In the genomic region with DNA sequence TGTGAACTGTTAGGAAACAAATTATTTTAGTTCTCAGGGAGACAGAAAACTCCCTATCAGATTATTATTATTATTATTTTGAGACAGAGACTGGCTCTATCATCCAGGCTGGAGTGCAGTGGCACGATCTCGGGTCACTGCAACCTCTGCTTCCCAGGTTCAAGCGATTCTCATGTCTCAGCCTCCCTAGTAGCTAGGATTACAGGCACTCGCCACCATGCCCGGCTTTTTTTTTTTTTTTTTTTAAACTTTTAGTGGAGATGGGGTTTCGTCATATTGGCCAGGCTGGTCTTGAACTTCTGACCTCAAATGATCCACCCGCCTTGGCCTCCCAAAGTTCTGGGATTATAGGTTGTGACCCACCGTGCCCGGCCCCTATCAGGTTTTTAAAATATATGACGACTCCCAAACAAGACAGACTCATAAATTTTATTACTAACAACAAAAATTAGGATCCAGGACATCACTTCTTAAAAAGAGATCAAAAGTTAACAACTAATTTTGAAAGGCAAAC, we compare ENCODE assay signal across 7 cellular contexts. TPM values are rescaled to one million over a fixed set of nuclear protein-coding genes. Genes with fewer than 3 reads are reported as not detected.
DNase-seq lines count a peak whose midpoint lies in the region; ATAC-seq, FAIRE-seq and TF ChIP-seq lines count a peak whose summit lies in the region.
"Not testable (repeated sequence)": the region's sequence is repeated elsewhere in the genome, so short reads cannot be mapped to it uniquely, and the experiment has no call there.

No MANE protein-coding gene starts in this region.

- not testable (repeated sequence) for TF ChIP-seq CTCF in HCT116 (IDR thresholded peaks at IDR 0.05 in 2 of 3, conservative IDR thresholded peaks at IDR 0.05 in 1 of 3; ENCODE audit: borderline replicate concordance in 1 of 3, insufficient read depth in 1 of 3, low read depth in 2 of 3, low read length in 2 of 3); activated CD8-positive, alpha-beta T cell treated with anti-CD3 and anti-CD28 coated beads for 36 hours (IDR thresholded peaks at IDR 0.05); esophagus muscularis mucosa (IDR thresholded peaks at IDR 0.05); keratinocyte (optimal IDR thresholded peaks at IDR 0.05 in 1 of 3, IDR thresholded peaks at IDR 0.05 in 1 of 3, conservative IDR thresholded peaks at IDR 0.05 in 1 of 3; ENCODE audit: extremely low read depth in 1 of 3, insufficient read depth in 2 of 3, low read length in 3 of 3); gastrocnemius medialis (IDR thresholded peaks at IDR 0.05 in 4 of 5, conservative IDR thresholded peaks at IDR 0.05 in 1 of 5)

- H3K9me3 ChIP-seq in HCT116 (ENCODE audit: control insufficient read depth in 1 of 2, insufficient read depth in 1 of 2, low read depth in 1 of 2, low read length in 2 of 2); esophagus muscularis mucosa; keratinocyte (ENCODE audit: control insufficient read depth, low read depth, low read length); gastrocnemius medialis; subcutaneous abdominal adipose tissue (ENCODE audit: control insufficient read depth in 5 of 5, low read length in 5 of 5): not testable (repeated sequence)

- H3K79me2 ChIP-seq in HCT116 (ENCODE audit: insufficient read depth, low read length) (peaks cover 82% of the 10 kb centered on the region), keratinocyte (ENCODE audit: control insufficient read depth, insufficient read depth, low read length) (peaks cover 74% of the 10 kb centered on the region)

- intact Hi-C loops in HCT116 (cut with micrococcal nuclease); activated CD8-positive, alpha-beta T cell treated with anti-CD3 and anti-CD28 coated beads for 36 hours (cut with micrococcal nuclease); esophagus muscularis mucosa (cut with DNase I); gastrocnemius medialis (cut with DNase I; ENCODE audit: low total_unique reads): not testable (repeated sequence)

- H3K9me3 Mint-ChIP-seq in activated CD8-positive, alpha-beta T cell treated with anti-CD3 and anti-CD28 coated beads for 36 hours, result peaks cover 11% of the 10 kb centered on the region
- not testable (repeated sequence) for H3K9me3 Mint-ChIP-seq in activated naive CD8-positive, alpha-beta T cell (ENCODE audit: low read depth)

- dilution Hi-C loops in keratinocyte (cut with MboI; ENCODE audit: extremely low pct_ligation_motif_present, low sequenced_read_pairs), result not testable (repeated sequence)

- POLR2A ChIA-PET in HCT116 (lab: Charles Lee), result not testable (repeated sequence)
- POLR2A ChIA-PET in activated CD8-positive, alpha-beta T cell treated with anti-CD3 and anti-CD28 coated beads for 36 hours (lab: Charles Lee), result interaction anchor here (0.6 to 7.7 kb wide), 4 partner anchors 7 to 15 kb away, joined by 3 to 79 read pairs (median 4); no protein-coding TSS in a partner anchor

- H3K4me1 ChIP-seq in HCT116 (ENCODE audit: control insufficient read depth in 1 of 2, insufficient read depth in 2 of 2, low read length in 2 of 2), result peaks cover 31 to 50% of the 10 kb centered on the region in 2 experiments
- H3K4me1 ChIP-seq in esophagus muscularis mucosa, result peaks cover 61 to 68% (median 65%) of the 10 kb centered on the region in 4 donors
- peaks cover 42% of the 10 kb centered on the region for H3K4me1 ChIP-seq in keratinocyte (ENCODE audit: control insufficient read depth, extremely low read depth, insufficient read depth, low read length)
- peaks cover 70 to 74% of the 10 kb centered on the region in 2 donors for H3K4me1 ChIP-seq in gastrocnemius medialis
- peaks cover 0 to 47% (median 28%) of the 10 kb centered on the region in 5 donors for H3K4me1 ChIP-seq in subcutaneous abdominal adipose tissue (ENCODE audit: control insufficient read depth in 5 of 5, insufficient read depth in 5 of 5, low read length in 5 of 5)

- TF ChIP-seq EP300 in esophagus muscularis mucosa (IDR thresholded peaks at IDR 0.05), result not testable (repeated sequence)

- not testable (repeated sequence) for ATAC-seq in HCT116; activated CD8-positive, alpha-beta T cell treated with anti-CD3 and anti-CD28 coated beads for 36 hours; gastrocnemius medialis

- H3K36me3 ChIP-seq in HCT116 (ENCODE audit: control insufficient read depth in 1 of 2, insufficient read depth in 2 of 2, low read length in 2 of 2); esophagus muscularis mucosa; keratinocyte (ENCODE audit: control insufficient read depth in 2 of 2, extremely low read depth in 1 of 2, insufficient read depth in 2 of 2, low read length in 2 of 2); gastrocnemius medialis; subcutaneous abdominal adipose tissue (ENCODE audit: control insufficient read depth in 5 of 5, insufficient read depth in 5 of 5, low read length in 5 of 5): not testable (repeated sequence)

- H3K9me1 ChIP-seq in keratinocyte (ENCODE audit: control insufficient read depth, extremely low read depth, insufficient read depth, low read length), result not testable (repeated sequence)

- not testable (repeated sequence) for H4K20me1 ChIP-seq in HCT116 (ENCODE audit: insufficient read depth); keratinocyte (ENCODE audit: control insufficient read depth, extremely low read depth, insufficient read depth, low read length)

- peaks cover 37% of the 10 kb centered on the region for H3K36me3 Mint-ChIP-seq in activated CD8-positive, alpha-beta T cell treated with anti-CD3 and anti-CD28 coated beads for 36 hours (ENCODE audit: low read depth)
- not testable (repeated sequence) for H3K36me3 Mint-ChIP-seq in activated naive CD8-positive, alpha-beta T cell

- not testable (repeated sequence) for H3K4me3 ChIP-seq in HCT116 (replicated peaks in 1 of 2; ENCODE audit: low read depth in 1 of 2, low read length in 2 of 2); esophagus muscularis mucosa; keratinocyte (ENCODE audit: control insufficient read depth in 2 of 3, extremely low read depth in 1 of 3, insufficient read depth in 2 of 3, low read depth in 1 of 3, low read length in 3 of 3); gastrocnemius medialis; subcutaneous abdominal adipose tissue (ENCODE audit: low read depth in 1 of 5, low read length in 5 of 5)

- H3K27ac ChIP-seq in HCT116 (ENCODE audit: low read depth, low read length), result not testable (repeated sequence)
- peak overlapping the region; percentile 4 to 37 (median 18) for H3K27ac ChIP-seq in esophagus muscularis mucosa (replicated peaks in 1 of 4)
- peak overlapping the region; percentile 1 for H3K27ac ChIP-seq in keratinocyte (ENCODE audit: control insufficient read depth, insufficient read depth, low read length)
- peak overlapping the region; percentile 91 to 98 (median 94) for H3K27ac ChIP-seq in gastrocnemius medialis
- peak overlapping the region; percentile 67 for H3K27ac ChIP-seq in subcutaneous abdominal adipose tissue (ENCODE audit: low read depth, low read length)

- H3K4me1 Mint-ChIP-seq in activated CD8-positive, alpha-beta T cell treated with anti-CD3 and anti-CD28 coated beads for 36 hours (ENCODE audit: low read depth), result peaks cover 66% of the 10 kb centered on the region
- peaks cover 65% of the 10 kb centered on the region for H3K4me1 Mint-ChIP-seq in activated naive CD8-positive, alpha-beta T cell (ENCODE audit: low read depth)

- not testable (repeated sequence) for H2AFZ ChIP-seq in HCT116 (ENCODE audit: low read depth, low read length, poor library complexity, severe bottlenecking); keratinocyte (ENCODE audit: control insufficient read depth, low read length)

- H3K27me3 Mint-ChIP-seq in activated CD8-positive, alpha-beta T cell treated with anti-CD3 and anti-CD28 coated beads for 36 hours; activated naive CD8-positive, alpha-beta T cell: not testable (repeated sequence)

- 0 out of 2 replicates have a peak overlapping the region, but pooled peaks have one; percentile 32 for H3K4me2 ChIP-seq in HCT116 (ENCODE audit: low read length)
- H3K4me2 ChIP-seq in keratinocyte (ENCODE audit: control insufficient read depth, extremely low read depth, insufficient read depth, low read depth, low read length), result not testable (repeated sequence)

- BruUV-seq in HCT116 (replicated peaks; lab: Mats Ljungman, UMichigan), result not testable (repeated sequence)

- not testable (repeated sequence) for H3K9me2 ChIP-seq in HCT116 (ENCODE audit: insufficient read depth)

- RAD21 ChIA-PET in HCT116 (lab: Charles Lee; ENCODE audit: low non-redundant PET in 1 of 2, low total read pairs in 2 of 2, uncharacterized antibody in 2 of 2, unreplicated experiment in 2 of 2), result not testable (repeated sequence)

- DNase-seq in HCT116 (ENCODE audit: low read depth, low spot score); activated CD8-positive, alpha-beta T cell treated with anti-CD3 and anti-CD28 coated beads for 36 hours; esophagus muscularis mucosa (ENCODE audit: extremely low spot score); keratinocyte (ENCODE audit: low read depth, low spot score); gastrocnemius medialis: not testable (repeated sequence)

- WGBS in esophagus muscularis mucosa, result 89% methylated on average over 10 of the region's 10 CpGs

- H3K27me3 ChIP-seq in HCT116 (ENCODE audit: insufficient read depth, low read length); esophagus muscularis mucosa; keratinocyte (ENCODE audit: control insufficient read depth, extremely low read depth, insufficient read depth, low read length); gastrocnemius medialis; subcutaneous abdominal adipose tissue (ENCODE audit: control insufficient read depth in 5 of 5, insufficient read depth in 4 of 5, low read length in 5 of 5): not testable (repeated sequence)

- 0 out of 2 replicates have a peak overlapping the region, but pooled peaks have one; percentile 1 for H3K9ac ChIP-seq in HCT116 (ENCODE audit: low read length)
- H3K9ac ChIP-seq in keratinocyte (ENCODE audit: control insufficient read depth, extremely low read depth, insufficient read depth, low read length), result not testable (repeated sequence)
- peak overlapping the region in 1 of 5 donors; percentile 46 for H3K9ac ChIP-seq in subcutaneous abdominal adipose tissue (ENCODE audit: low read length in 5 of 5)

- H3K27ac Mint-ChIP-seq in activated CD8-positive, alpha-beta T cell treated with anti-CD3 and anti-CD28 coated beads for 36 hours, result peak overlapping the region; percentile 82
- peak overlapping the region; percentile 83 for H3K27ac Mint-ChIP-seq in activated naive CD8-positive, alpha-beta T cell

- TF ChIP-seq POLR2A in HCT116 (IDR thresholded peaks at IDR 0.05; ENCODE audit: borderline replicate concordance, extremely low read depth, insufficient read depth, insufficient read length); esophagus muscularis mucosa (IDR thresholded peaks at IDR 0.05; ENCODE audit: low read depth); gastrocnemius medialis (IDR thresholded peaks at IDR 0.05): not testable (repeated sequence)

- FAIRE-seq in keratinocyte (lab: Jason Lieb, UNC), result not testable (repeated sequence)

- CTCF ChIA-PET in HCT116 (lab: Charles Lee), result interaction anchor here (1.0 kb wide), 1 partner anchor 9 kb away, joined by 3 read pairs; no protein-coding TSS in a partner anchor
- CTCF ChIA-PET in activated CD8-positive, alpha-beta T cell treated with anti-CD3 and anti-CD28 coated beads for 36 hours (lab: Charles Lee), result interaction anchor here (0.5 to 3.3 kb wide), 9 partner anchors 11 to 143 kb away, joined by 3 to 24 read pairs (median 5); a partner anchor contains a TSS

- in situ Hi-C loops in gastrocnemius medialis (cut with MboI; ENCODE audit: low sequenced_read_pairs in 4 of 4), result not testable (repeated sequence)

- not testable (repeated sequence) for TF ChIP-seq RAD21 in HCT116 (IDR thresholded peaks at IDR 0.05; ENCODE audit: low read depth)

- H3K4me3 Mint-ChIP-seq in activated CD8-positive, alpha-beta T cell treated with anti-CD3 and anti-CD28 coated beads for 36 hours, result peak overlapping the region; percentile 38
- H3K4me3 Mint-ChIP-seq in activated naive CD8-positive, alpha-beta T cell, result peak overlapping the region; percentile 51

RNA-seq across cellular contexts. Expression of a gene that starts 8.3 kb away (rescaled TPM):
- total RNA-seq in HCT116 (2021; ENCODE audit: unreplicated experiment) (25.2 TPM), esophagus muscularis mucosa (10 to 100 TPM; 36.6 to 55.6 (median 53.2) TPM), gastrocnemius medialis (10 to 100 TPM; 27.6 to 85.8 (median 58.4) TPM)
- polyA plus RNA-seq in HCT116 (2012), result 15.0 and 15.4 TPM in 2 replicates
- total RNA-seq in activated CD8-positive, alpha-beta T cell treated with anti-CD3 and anti-CD28 coated beads for 36 hours, result 10 to 100 TPM; 43.1 to 44.5 TPM
- polyA plus RNA-seq in keratinocyte, result 23.3 to 35.9 TPM (median 23.7 TPM) in 3 replicates
- 5.6 TPM for polyA plus RNA-seq in keratinocyte (2011; ENCODE audit: low read depth)
- 14.6 and 27.5 TPM in 2 replicates for polyA plus RNA-seq in keratinocyte (2011; cell fraction: cytosol; rRNA removed)
- polyA plus RNA-seq in keratinocyte (2011; cell fraction: nucleus; rRNA removed), result 21.6 and 28.6 TPM in 2 replicates
- polyA plus RNA-seq in keratinocyte (2012; ENCODE audit: low replicate concordance), result 16.2 and 20.7 TPM in 2 replicates
- 35.9 to 44.9 TPM (median 36.5 TPM) in 3 replicates for polyA minus RNA-seq in keratinocyte
- 27.0 TPM for polyA minus RNA-seq in keratinocyte (2011; cell fraction: cytosol; rRNA and poly(A)+ RNA removed)
- polyA minus RNA-seq in keratinocyte (2011; cell fraction: nucleus; rRNA and poly(A)+ RNA removed), result 17.8 and 30.9 TPM in 2 replicates

RNA-seq across cellular contexts. Expression of a gene that starts 39.2 kb away (rescaled TPM):
- total RNA-seq in HCT116 (2021; ENCODE audit: unreplicated experiment) (27.0 TPM), esophagus muscularis mucosa (10 to 100 TPM; 17.4 to 26.2 (median 21.4) TPM), gastrocnemius medialis (10 to 100 TPM in 3 of 4 donors, 1 to 10 TPM in 1; 4.7 to 30.8 (median 22.7) TPM)
- 15.6 and 20.4 TPM in 2 replicates for polyA plus RNA-seq in HCT116 (2012)
- total RNA-seq in activated CD8-positive, alpha-beta T cell treated with anti-CD3 and anti-CD28 coated beads for 36 hours, result 1 to 10 TPM; 7.9 to 8.6 TPM
- 14.4 to 31.8 TPM (median 30.6 TPM) in 3 replicates for polyA plus RNA-seq in keratinocyte
- 2.3 TPM for polyA plus RNA-seq in keratinocyte (2011; ENCODE audit: low read depth)
- 17.0 and 25.0 TPM in 2 replicates for polyA plus RNA-seq in keratinocyte (2011; cell fraction: cytosol; rRNA removed)
- polyA plus RNA-seq in keratinocyte (2011; cell fraction: nucleus; rRNA removed), result 31.0 and 34.6 TPM in 2 replicates
- 13.4 and 19.4 TPM in 2 replicates for polyA plus RNA-seq in keratinocyte (2012; ENCODE audit: low replicate concordance)
- 11.8 to 23.0 TPM (median 14.3 TPM) in 3 replicates for polyA minus RNA-seq in keratinocyte
- polyA minus RNA-seq in keratinocyte (2011; cell fraction: cytosol; rRNA and poly(A)+ RNA removed), result 14.4 TPM
- 16.4 and 23.4 TPM in 2 replicates for polyA minus RNA-seq in keratinocyte (2011; cell fraction: nucleus; rRNA and poly(A)+ RNA removed)
